ENCODE assay signal across 8 cellular contexts in genomic region chr21:38958940-38959685, GRCh38.
DNase-seq lines count a peak whose midpoint lies in the region; FAIRE-seq and TF ChIP-seq lines count a peak whose summit lies in the region.

No MANE protein-coding gene starts in this region.

- no peaks in the 10 kb centered on the region for H3K36me3 ChIP-seq in OCI-LY3 (replicated peaks; ENCODE audit: low read depth, low read length)
- H3K36me3 ChIP-seq in neural progenitor cell, result no peaks in the 10 kb centered on the region

- H4K20me1 ChIP-seq in OCI-LY3 (ENCODE audit: insufficient read depth, low read length), result no peaks in the 10 kb centered on the region
- H4K20me1 ChIP-seq in neural progenitor cell (ENCODE audit: low read depth), result no peaks in the 10 kb centered on the region

- H3K4me1 ChIP-seq in OCI-LY3 (ENCODE audit: low read length) (peaks cover 30% of the 10 kb centered on the region), neural progenitor cell (peaks cover 9% of the 10 kb centered on the region)

- peaks cover 26% of the 10 kb centered on the region for H3K9me3 Mint-ChIP-seq in neural progenitor cell

- H2AFZ ChIP-seq in OCI-LY3 (ENCODE audit: low read depth, low read length), result no peak overlapping the region
- no peak overlapping the region for H2AFZ ChIP-seq in neural progenitor cell (replicated peaks)

- H3K4me3 ChIP-seq in OCI-LY3 (ENCODE audit: low read length) (no peak overlapping the region), neural progenitor cell (no peak overlapping the region)

- DNase-seq in EH (ENCODE audit: low read depth), result peak; percentile 93
- peak; percentile 35 to 48 for DNase-seq in erythroblast (lab: John Stamatoyannopoulos, UW)
- DNase-seq in pons (ENCODE audit: low spot score), result peak; percentile 2
- no peak for DNase-seq in GM13976 (ENCODE audit: low spot score)
- DNase-seq in neural progenitor cell (ENCODE audit: low spot score), result no peak
- DNase-seq in HTR-8/SVneo (ENCODE audit: insufficient read length, low spot score), result no peak
- no peak for DNase-seq in NCI-H1436 treated with DMSO at 0.1 percent for 48 hours (lab: John Stamatoyannopoulos, UW)

- TF ChIP-seq POLR2A in erythroblast (IDR thresholded peaks at IDR 0.05; ENCODE audit: low read length), result peak; percentile 36

- H3K9me3 ChIP-seq in OCI-LY3 (ENCODE audit: insufficient read depth, low read length), result no peaks in the 10 kb centered on the region
- no peaks in the 10 kb centered on the region for H3K9me3 ChIP-seq in neural progenitor cell (ENCODE audit: low read depth)

- TF ChIP-seq CTCF in OCI-LY3 (IDR thresholded peaks at IDR 0.05; ENCODE audit: low read depth, low read length) (no peak), GM13976 (IDR thresholded peaks at IDR 0.05; ENCODE audit: borderline replicate concordance, control extremely low read depth, extremely low read depth, insufficient read depth, missing control alignments) (no peak), neural progenitor cell (IDR thresholded peaks at IDR 0.05) (no peak)

- 0 out of 2 replicates have a peak overlapping the region, but pooled peaks have one; percentile 6 for H3K4me2 ChIP-seq in OCI-LY3 (ENCODE audit: low read length)
- H3K4me2 ChIP-seq in neural progenitor cell, result no peak overlapping the region

- no peaks in the 10 kb centered on the region for H3F3A ChIP-seq in neural progenitor cell (ENCODE audit: low read depth)

- FAIRE-seq in HTR-8/SVneo (lab: Jason Lieb, UNC), result no peak

- H3K36me3 Mint-ChIP-seq in neural progenitor cell, result peaks cover 2% of the 10 kb centered on the region

- H3K27me3 ChIP-seq in OCI-LY3 (ENCODE audit: low read depth, low read length), result no peaks in the 10 kb centered on the region
- no peaks in the 10 kb centered on the region for H3K27me3 ChIP-seq in neural progenitor cell

- peaks cover 16% of the 10 kb centered on the region for H3K27me3 Mint-ChIP-seq in neural progenitor cell (ENCODE audit: insufficient read depth, low read depth)

- in situ Hi-C loops in GM13976 (cut with MboI; ENCODE audit: low sequenced_read_pairs, unreplicated experiment), result no loop called here

- no peaks in the 10 kb centered on the region for H3K79me2 ChIP-seq in OCI-LY3 (ENCODE audit: low read length)
- H3K79me2 ChIP-seq in neural progenitor cell (ENCODE audit: low read depth), result no peaks in the 10 kb centered on the region

- H3K9ac ChIP-seq in OCI-LY3 (ENCODE audit: low read length) (no peak overlapping the region), neural progenitor cell (no peak overlapping the region)

- no peak overlapping the region for H3K4me3 Mint-ChIP-seq in neural progenitor cell

- H3K27ac Mint-ChIP-seq in neural progenitor cell, result no peak overlapping the region

- H3K27ac ChIP-seq in OCI-LY3 (ENCODE audit: low read length), result peak overlapping the region; percentile 61
- no peak overlapping the region for H3K27ac ChIP-seq in neural progenitor cell

- H3K4me1 Mint-ChIP-seq in neural progenitor cell, result peaks cover 14% of the 10 kb centered on the region

Comparison
In these comparisons a context has a peak if more than half of its experiments do, and no peak if none do; other contexts are left out.
1. DNase-seq: peak in EH (single experiment), erythroblast (2 of 2) and pons (single experiment); none in GM13976 (single experiment), neural progenitor cell (single experiment), HTR-8/SVneo (single experiment) and NCI-H1436 treated with DMSO at 0.1 percent for 48 hours (single experiment).